19 cellular contexts compared by ENCODE assay signal in genomic region chr9:76868897-76869296, GRCh38. TPM values are rescaled to one million over a fixed set of nuclear protein-coding genes. Genes with fewer than 3 reads are reported as not detected.
DNase-seq lines count a peak whose midpoint lies in the region; ATAC-seq, FAIRE-seq and TF ChIP-seq lines count a peak whose summit lies in the region.
"Had no signal": no experiment of that assay in that cellular context is flagged by ENCODE, and none has a peak within 500 bp of the region (broad histone marks: within the 10 kb centered on the region; RNA-seq: fewer than 3 reads in every experiment).

No MANE protein-coding gene starts in this region.

- no peaks in the 10 kb centered on the region for H3K27me3 ChIP-seq in GM23248 (replicated peaks; ENCODE audit: insufficient read depth)
- no peaks in the 10 kb centered on the region for H3K27me3 ChIP-seq in endocrine pancreas (ENCODE audit: control insufficient read depth, insufficient read depth, low read length)
- H3K27me3 ChIP-seq in prostate gland (replicated peaks; ENCODE audit: insufficient read depth), result no peaks in the 10 kb centered on the region
- H3K27me3 ChIP-seq in right lobe of liver, result no peaks in the 10 kb centered on the region
- H3K27me3 ChIP-seq: BLaER1, cardiac muscle cell had no signal

- no peak overlapping the region for H3K9ac ChIP-seq in GM23248
- no peak overlapping the region for H3K9ac ChIP-seq in endocrine pancreas (ENCODE audit: control insufficient read depth, insufficient read depth, low read length)
- H3K9ac ChIP-seq: BLaER1 had no signal

- H3K9me3 ChIP-seq in GM23248 (ENCODE audit: low read depth) (no peaks in the 10 kb centered on the region), endocrine pancreas (ENCODE audit: control insufficient read depth, low read length) (no peaks in the 10 kb centered on the region), prostate gland (no peaks in the 10 kb centered on the region), right lobe of liver (no peaks in the 10 kb centered on the region)
- H3K9me3 ChIP-seq: BLaER1, psoas muscle had no signal

- peak overlapping the region; percentile 49 for H2AFZ ChIP-seq in GM23248

- H4K20me1 ChIP-seq in GM23248 (ENCODE audit: insufficient read depth), result no peaks in the 10 kb centered on the region
- H4K20me1 ChIP-seq: BLaER1 had no signal

- TF ChIP-seq CTCF in prostate gland (IDR thresholded peaks at IDR 0.05) (no peak), right lobe of liver (IDR thresholded peaks at IDR 0.05) (no peak)

- intact Hi-C loops in prostate gland (cut with DNase I) (no loop called here), right lobe of liver (cut with DNase I) (no loop called here)

- H3K4me3 ChIP-seq in GM23248, result peak overlapping the region; percentile 48
- H3K4me3 ChIP-seq in endocrine pancreas (ENCODE audit: control insufficient read depth, insufficient read depth, low read length), result peak overlapping the region; percentile 0
- peak overlapping the region in 1 of 2 donors; percentile 10 for H3K4me3 ChIP-seq in prostate gland
- no peak overlapping the region for H3K4me3 ChIP-seq in right lobe of liver
- H3K4me3 ChIP-seq: BLaER1, cardiac muscle cell, psoas muscle had no signal

- TF ChIP-seq POLR2A in prostate gland (IDR thresholded peaks at IDR 0.05), result no peak
- no peak for TF ChIP-seq POLR2A in right lobe of liver (IDR thresholded peaks at IDR 0.05)

- peaks cover 18% of the 10 kb centered on the region for H3F3A ChIP-seq in GM23248 (ENCODE audit: insufficient read depth)

- DNase-seq in GM23248 (peak; percentile 22), NCI-H526 treated with DMSO at 0.1 percent for 48 hours (lab: John Stamatoyannopoulos, UW) (peak; percentile 68), prostate gland (ENCODE audit: low spot score) (no peak), C1 segment of cervical spinal cord (lab: John Stamatoyannopoulos, UW) (no peak), right lobe of liver (no peak), urothelium cell line (ENCODE audit: low spot score) (no peak)
- DNase-seq: activated CD4-positive, alpha-beta T cell treated with anti-CD3 and anti-CD28 coated beads for 4 hours; erythroblast; NCI-H1436; psoas muscle; stimulated activated CD4-positive, alpha-beta T cell treated with anti-CD3 and anti-CD28 coated beads, Interleukin-4, amount 100 ng/mL, for 24 hours; stimulated activated naive CD4-positive, alpha-beta T cell treated with Interleukin-2 at 50 U/mL for 16 hours; T-cell had no signal

- H3K9me2 ChIP-seq in GM23248 (ENCODE audit: insufficient read depth), result no peaks in the 10 kb centered on the region

- in situ Hi-C loops in GM23248 (cut with MboI), result loop anchor here (25.0 kb wide), 1 partner anchor 107 kb away; the partner anchor contains the start of gene PCA3

- no peaks in the 10 kb centered on the region for H3K79me2 ChIP-seq in GM23248 (ENCODE audit: insufficient read depth)

- H3K27ac ChIP-seq in GM23248 (no peak overlapping the region), prostate gland (peak overlapping the region; percentile 5 to 8), right lobe of liver (no peak overlapping the region)
- H3K27ac ChIP-seq: BLaER1, cardiac muscle cell, psoas muscle had no signal

- peaks cover 44% of the 10 kb centered on the region for H3K4me1 ChIP-seq in GM23248 (ENCODE audit: insufficient read depth)
- peaks cover 2% of the 10 kb centered on the region for H3K4me1 ChIP-seq in endocrine pancreas (ENCODE audit: control insufficient read depth, insufficient read depth, low read length)
- peaks cover 2% of the 10 kb centered on the region for H3K4me1 ChIP-seq in prostate gland (replicated peaks)
- H3K4me1 ChIP-seq in right lobe of liver, result no peaks in the 10 kb centered on the region
- H3K4me1 ChIP-seq: BLaER1, psoas muscle had no signal

- peak overlapping the region; percentile 16 for H3K4me2 ChIP-seq in GM23248 (ENCODE audit: unreplicated experiment)
- H3K4me2 ChIP-seq: BLaER1 had no signal

- ATAC-seq in right lobe of liver (no peak), HG02759 (IDR thresholded peaks at IDR 0.05; ENCODE audit: unreplicated experiment) (no peak)
- ATAC-seq: activated T-helper 17 cell treated with anti-CD3 and anti-CD28 coated beads, Interleukin-2, amount 50 U/mL, for 72 hours; HCT116; psoas muscle; T-cell had no signal

- 7 to 11% methylated on average over 8 to 13 of the region's 13 CpGs for WGBS in GM23248 (ENCODE audit: low coverage in 1 of 2, low lambda C conversion rate in 2 of 2, missing lambda C conversion rate in 2 of 2), 2 experiments
- WGBS in prostate gland, result 10% methylated on average over 13 of the region's 13 CpGs
- WGBS in right lobe of liver (ENCODE audit: insufficient coverage, low coverage, low lambda C conversion rate, missing lambda C conversion rate), result 46% methylated on average over 11 of the region's 13 CpGs

- no peak for FAIRE-seq in urothelium cell line (lab: Jason Lieb, UNC)

- H3K36me3 ChIP-seq in GM23248 (ENCODE audit: low read depth) (no peaks in the 10 kb centered on the region), endocrine pancreas (ENCODE audit: control insufficient read depth, insufficient read depth, low read length) (no peaks in the 10 kb centered on the region), prostate gland (no peaks in the 10 kb centered on the region), right lobe of liver (no peaks in the 10 kb centered on the region)
- H3K36me3 ChIP-seq: BLaER1, cardiac muscle cell had no signal

RNA-seq across cellular contexts. Expression of gene PRUNE2, which starts 37.0 kb away (rescaled TPM):
- total RNA-seq in GM23248 (2014; rRNA removed; shearing (Covaris generic)), result 6.8 and 8.8 TPM in 2 replicates
- polyA plus RNA-seq in GM23248 (2016; fragmentation: Nextera tagmentation; extraction: Ambion mirVana), result 2.0 and 2.8 TPM in 2 replicates
- total RNA-seq in prostate gland (10 to 100 TPM; 58.6 to 78.9 TPM), right lobe of liver (1 to 10 TPM; 1.4 to 3.3 (median 2.1) TPM)

Comparison
In these comparisons a context has a peak if more than half of its experiments do, and no peak if none do; other contexts are left out.
1. DNase-seq: peak in GM23248 (single experiment) and NCI-H526 treated with DMSO at 0.1 percent for 48 hours (single experiment); none in prostate gland (single experiment), C1 segment of cervical spinal cord (0 of 14), right lobe of liver (0 of 3) and urothelium cell line (single experiment).
2. H3K27ac ChIP-seq: peak in prostate gland (2 of 2); none in GM23248 (single experiment) and right lobe of liver (0 of 3).
3. H3K4me3 ChIP-seq: peak in GM23248 (single experiment) and endocrine pancreas (single experiment); none in right lobe of liver (0 of 3).